34 cellular contexts compared by ENCODE assay signal in the genomic region with DNA sequence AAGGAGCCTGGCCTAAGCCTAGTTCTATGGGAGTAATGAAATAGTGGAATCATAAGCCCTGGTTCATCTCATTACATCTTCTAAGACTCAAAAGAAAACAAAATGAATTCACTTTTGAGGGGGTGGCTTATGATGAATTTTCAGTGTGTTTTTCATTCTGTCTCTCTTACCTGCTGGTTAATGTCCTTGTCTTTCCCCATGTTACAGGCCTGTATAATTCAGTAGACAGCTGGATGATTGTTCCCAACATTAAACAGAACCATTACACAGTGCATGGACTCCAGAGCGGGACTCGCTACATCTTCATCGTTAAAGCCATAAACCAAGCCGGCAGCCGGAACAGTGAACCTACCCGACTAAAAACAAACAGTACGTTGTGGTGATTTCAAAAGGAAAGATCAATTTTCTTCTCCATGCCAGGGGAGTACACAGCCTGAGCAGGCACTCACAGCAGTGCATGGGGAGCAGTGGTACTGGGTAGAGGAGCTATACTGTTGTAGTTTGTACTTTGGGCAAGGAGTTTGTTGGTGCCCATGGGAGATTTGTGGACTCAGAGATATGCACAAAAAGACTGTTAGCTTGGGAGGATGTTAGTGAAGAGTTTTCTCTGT. TPM values are rescaled to one million over a fixed set of nuclear protein-coding genes. Genes with fewer than 3 reads are reported as not detected.
"Had no signal": no experiment of that assay in that cellular context is flagged by ENCODE, and none has a peak within 500 bp of the region (broad histone marks: within the 10 kb centered on the region; RNA-seq: fewer than 3 reads in every experiment).

No MANE protein-coding gene starts in this region.

- H3K27me3 Mint-ChIP-seq: activated CD4-positive, alpha-beta memory T cell treated with anti-CD3 and anti-CD28 coated beads for 36 hours; activated CD4-positive, alpha-beta T cell treated with anti-CD3 and anti-CD28 coated beads for 36 hours; activated CD4-positive, alpha-beta T cell treated with anti-CD3 and anti-CD28 coated beads, Interleukin-2, amount 10 ng/mL, durations not matched to agents 24 days and 14 days; activated CD8-positive, alpha-beta memory T cell treated with anti-CD3 and anti-CD28 coated beads, Interleukin-2, amount 10 ng/mL, durations not matched to agents 7 days and 5 days; activated naive CD4-positive, alpha-beta T cell treated with anti-CD3 and anti-CD28 coated beads, Interleukin-2, amount 50 U/mL, for 24 hours; activated naive CD8-positive, alpha-beta T cell treated with anti-CD3 and anti-CD28 coated beads, Interleukin-2, amount 10 ng/mL, durations not matched to agents 7 days and 5 days had no signal

- ATAC-seq: activated CD4-positive, alpha-beta T cell treated with anti-CD3 and anti-CD28 coated beads for 36 hours; activated CD8-positive, alpha-beta memory T cell treated with anti-CD3 and anti-CD28 coated beads, Interleukin-2, amount 10 ng/mL, durations not matched to agents 7 days and 5 days; activated CD8-positive, alpha-beta T cell treated with anti-CD3 and anti-CD28 coated beads, Interleukin-2, amount 10 ng/mL, durations not matched to agents 7 days and 5 days; body of pancreas; gastroesophageal sphincter had no signal

- H3K4me3 Mint-ChIP-seq: activated CD4-positive, alpha-beta memory T cell treated with anti-CD3 and anti-CD28 coated beads for 36 hours; activated CD4-positive, alpha-beta T cell treated with anti-CD3 and anti-CD28 coated beads for 36 hours; activated CD4-positive, alpha-beta T cell treated with anti-CD3 and anti-CD28 coated beads, Interleukin-2, amount 10 ng/mL, durations not matched to agents 24 days and 14 days; activated CD8-positive, alpha-beta memory T cell treated with anti-CD3 and anti-CD28 coated beads, Interleukin-2, amount 10 ng/mL, durations not matched to agents 7 days and 5 days; activated CD8-positive, alpha-beta T cell treated with anti-CD3 and anti-CD28 coated beads, Interleukin-2, amount 10 ng/mL, durations not matched to agents 7 days and 5 days; activated naive CD4-positive, alpha-beta T cell treated with anti-CD3 and anti-CD28 coated beads for 36 hours; activated naive CD4-positive, alpha-beta T cell treated with anti-CD3 and anti-CD28 coated beads, Interleukin-2, amount 50 U/mL, for 24 hours; activated naive CD8-positive, alpha-beta T cell treated with anti-CD3 and anti-CD28 coated beads, Interleukin-2, amount 10 ng/mL, durations not matched to agents 7 days and 5 days; activated T-helper 1 cell treated with anti-CD3 and anti-CD28 coated beads, Interleukin-12 subunit alpha, Interleukin-12 subunit beta, Interleukin-2, Interleukin-4 antibody, amounts not matched to agents 30 ng/mL and 10 ng/mL and 1 ng/mL, durations not matched to agents 14 hours and 24 hours and 36 hours had no signal

- H3K9me3 Mint-ChIP-seq: activated CD4-positive, alpha-beta memory T cell treated with anti-CD3 and anti-CD28 coated beads for 36 hours; activated CD4-positive, alpha-beta T cell treated with anti-CD3 and anti-CD28 coated beads, Interleukin-2, amount 10 ng/mL, durations not matched to agents 24 days and 14 days; activated naive CD4-positive, alpha-beta T cell treated with anti-CD3 and anti-CD28 coated beads for 36 hours; activated naive CD4-positive, alpha-beta T cell treated with anti-CD3 and anti-CD28 coated beads, Interleukin-2, amount 50 U/mL, for 24 hours; activated naive CD8-positive, alpha-beta T cell treated with anti-CD3 and anti-CD28 coated beads, Interleukin-2, amount 10 ng/mL, durations not matched to agents 7 days and 5 days; activated T-helper 1 cell treated with anti-CD3 and anti-CD28 coated beads, Interleukin-12 subunit alpha, Interleukin-12 subunit beta, Interleukin-2, Interleukin-4 antibody, amounts not matched to agents 30 ng/mL and 10 ng/mL and 1 ng/mL, durations not matched to agents 14 hours and 24 hours and 36 hours; activated T-helper 2 cell treated with anti-CD3 and anti-CD28 coated beads, Interferon-gamma antibody, Interleukin-2, Interleukin-4, amounts not matched to agents 10 μg/mL and 5 μg/mL and 100 μg/mL, durations not matched to agents 14 hours and 24 hours and 36 hours had no signal

- H3K27ac Mint-ChIP-seq: activated CD4-positive, alpha-beta memory T cell treated with anti-CD3 and anti-CD28 coated beads for 36 hours; activated CD4-positive, alpha-beta T cell treated with anti-CD3 and anti-CD28 coated beads for 36 hours; activated CD4-positive, alpha-beta T cell treated with anti-CD3 and anti-CD28 coated beads, Interleukin-2, amount 10 ng/mL, durations not matched to agents 24 days and 14 days; activated CD8-positive, alpha-beta memory T cell treated with anti-CD3 and anti-CD28 coated beads, Interleukin-2, amount 10 ng/mL, durations not matched to agents 7 days and 5 days; activated CD8-positive, alpha-beta T cell treated with anti-CD3 and anti-CD28 coated beads, Interleukin-2, amount 10 ng/mL, durations not matched to agents 7 days and 5 days; activated naive CD4-positive, alpha-beta T cell treated with anti-CD3 and anti-CD28 coated beads for 36 hours; activated naive CD4-positive, alpha-beta T cell treated with anti-CD3 and anti-CD28 coated beads, Interleukin-2, amount 50 U/mL, for 24 hours; activated naive CD8-positive, alpha-beta T cell treated with anti-CD3 and anti-CD28 coated beads, Interleukin-2, amount 10 ng/mL, durations not matched to agents 7 days and 5 days; activated T-helper 1 cell treated with anti-CD3 and anti-CD28 coated beads, Interleukin-12 subunit alpha, Interleukin-12 subunit beta, Interleukin-2, Interleukin-4 antibody, amounts not matched to agents 30 ng/mL and 10 ng/mL and 1 ng/mL, durations not matched to agents 14 hours and 24 hours and 36 hours; activated T-helper 2 cell treated with anti-CD3 and anti-CD28 coated beads, Interferon-gamma antibody, Interleukin-2, Interleukin-4, amounts not matched to agents 10 μg/mL and 5 μg/mL and 100 μg/mL, durations not matched to agents 14 hours and 24 hours and 36 hours had no signal

- DNase-seq: activated CD4-positive, alpha-beta memory T cell treated with anti-CD3 and anti-CD28 coated beads for 36 hours; activated CD4-positive, alpha-beta T cell treated with anti-CD3 and anti-CD28 coated beads for 36 hours; activated CD4-positive, alpha-beta T cell treated with anti-CD3 and anti-CD28 coated beads, Interleukin-2, amount 10 ng/mL, durations not matched to agents 24 days and 14 days; activated CD4-positive, CD25-positive, alpha-beta regulatory T cell; activated CD4-positive, CD25-positive, alpha-beta regulatory T cell treated with anti-CD3 and anti-CD28 coated beads, Interleukin-2, amount 50 U/mL, for 72 hours; activated CD8-positive, alpha-beta memory T cell treated with anti-CD3 and anti-CD28 coated beads, Interleukin-2, amount 10 ng/mL, durations not matched to agents 7 days and 5 days; activated CD8-positive, alpha-beta memory T cell treated with anti-CD3 and anti-CD28 coated beads, Interleukin-2, amount 50 U/mL, for 4 hours; activated CD8-positive, alpha-beta T cell treated with anti-CD3 and anti-CD28 coated beads, Interleukin-2, amount 10 ng/mL, durations not matched to agents 7 days and 5 days; activated effector memory CD4-positive, alpha-beta T cell treated with anti-CD3 and anti-CD28 coated beads, Interleukin-2, amount 50 U/mL, for 16 hours; activated naive CD4-positive, alpha-beta T cell treated with anti-CD3 and anti-CD28 coated beads for 36 hours; activated naive CD8-positive, alpha-beta T cell treated with anti-CD3 and anti-CD28 coated beads, Interleukin-2, amount 10 ng/mL, durations not matched to agents 7 days and 5 days; activated T-cell treated with anti-CD3 and anti-CD28 coated beads, Interleukin-2, amount 50 U/mL, for 1 hour; activated T-cell treated with anti-CD3 and anti-CD28 coated beads, Interleukin-2, amount 50 U/mL, for 48 hours; amniotic stem cell; anterior cingulate cortex; body of pancreas; central memory CD4-positive, alpha-beta T cell; cerebellar nuclear complex; colonic mucosa; effector CD8-positive, alpha-beta T cell; esophagus squamous epithelium; foreskin melanocyte; head of caudate nucleus; T-helper 2 cell had no signal

- H3K36me3 Mint-ChIP-seq: activated CD8-positive, alpha-beta memory T cell treated with anti-CD3 and anti-CD28 coated beads, Interleukin-2, amount 10 ng/mL, durations not matched to agents 7 days and 5 days; activated naive CD8-positive, alpha-beta T cell treated with anti-CD3 and anti-CD28 coated beads, Interleukin-2, amount 10 ng/mL, durations not matched to agents 7 days and 5 days had no signal

- H3K4me1 Mint-ChIP-seq: activated CD4-positive, alpha-beta T cell treated with anti-CD3 and anti-CD28 coated beads for 36 hours; activated CD4-positive, alpha-beta T cell treated with anti-CD3 and anti-CD28 coated beads, Interleukin-2, amount 10 ng/mL, durations not matched to agents 24 days and 14 days; activated CD8-positive, alpha-beta memory T cell treated with anti-CD3 and anti-CD28 coated beads, Interleukin-2, amount 10 ng/mL, durations not matched to agents 7 days and 5 days; activated naive CD4-positive, alpha-beta T cell treated with anti-CD3 and anti-CD28 coated beads, Interleukin-2, amount 50 U/mL, for 24 hours had no signal

RNA-seq across cellular contexts. Expression of a gene that starts 57.9 kb away (rescaled TPM):
- total RNA-seq: activated CD4-positive, alpha-beta memory T cell treated with anti-CD3 and anti-CD28 coated beads for 36 hours; activated CD4-positive, alpha-beta T cell treated with anti-CD3 and anti-CD28 coated beads for 36 hours; activated CD4-positive, alpha-beta T cell treated with anti-CD3 and anti-CD28 coated beads, Interleukin-2, amount 10 ng/mL, durations not matched to agents 24 days and 14 days; activated CD8-positive, alpha-beta memory T cell treated with anti-CD3 and anti-CD28 coated beads for 36 hours; activated CD8-positive, alpha-beta memory T cell treated with anti-CD3 and anti-CD28 coated beads, Interleukin-2, amount 10 ng/mL, durations not matched to agents 7 days and 5 days; activated CD8-positive, alpha-beta T cell treated with anti-CD3 and anti-CD28 coated beads, Interleukin-2, amount 10 ng/mL, durations not matched to agents 7 days and 5 days; activated naive CD4-positive, alpha-beta T cell treated with anti-CD3 and anti-CD28 coated beads for 36 hours; activated naive CD8-positive, alpha-beta T cell treated with anti-CD3 and anti-CD28 coated beads, Interleukin-2, amount 10 ng/mL, durations not matched to agents 7 days and 5 days; activated T-helper 1 cell treated with anti-CD3 and anti-CD28 coated beads, Interleukin-12 subunit alpha, Interleukin-12 subunit beta, Interleukin-2, Interleukin-4 antibody, amounts not matched to agents 30 ng/mL and 10 ng/mL and 1 ng/mL, durations not matched to agents 14 hours and 24 hours and 36 hours; activated T-helper 2 cell treated with anti-CD3 and anti-CD28 coated beads, Interferon-gamma antibody, Interleukin-2, Interleukin-4, amounts not matched to agents 10 μg/mL and 5 μg/mL and 100 μg/mL, durations not matched to agents 14 hours and 24 hours and 36 hours; body of pancreas; colonic mucosa; dermis microvascular lymphatic vessel endothelial cell; endothelial cell of umbilical vein; esophagus squamous epithelium; fibroblast of lung; fibroblast of villous mesenchyme; gastroesophageal sphincter; T-helper 1 cell treated with Interleukin-12 subunit alpha and Interleukin-12 subunit beta and Interleukin-4 antibody, amounts not matched to agents 30 ng/mL and 1 ng/mL, for 36 hours had no signal
